1 cellular context compared by ENCODE assay signal in the genomic region with DNA sequence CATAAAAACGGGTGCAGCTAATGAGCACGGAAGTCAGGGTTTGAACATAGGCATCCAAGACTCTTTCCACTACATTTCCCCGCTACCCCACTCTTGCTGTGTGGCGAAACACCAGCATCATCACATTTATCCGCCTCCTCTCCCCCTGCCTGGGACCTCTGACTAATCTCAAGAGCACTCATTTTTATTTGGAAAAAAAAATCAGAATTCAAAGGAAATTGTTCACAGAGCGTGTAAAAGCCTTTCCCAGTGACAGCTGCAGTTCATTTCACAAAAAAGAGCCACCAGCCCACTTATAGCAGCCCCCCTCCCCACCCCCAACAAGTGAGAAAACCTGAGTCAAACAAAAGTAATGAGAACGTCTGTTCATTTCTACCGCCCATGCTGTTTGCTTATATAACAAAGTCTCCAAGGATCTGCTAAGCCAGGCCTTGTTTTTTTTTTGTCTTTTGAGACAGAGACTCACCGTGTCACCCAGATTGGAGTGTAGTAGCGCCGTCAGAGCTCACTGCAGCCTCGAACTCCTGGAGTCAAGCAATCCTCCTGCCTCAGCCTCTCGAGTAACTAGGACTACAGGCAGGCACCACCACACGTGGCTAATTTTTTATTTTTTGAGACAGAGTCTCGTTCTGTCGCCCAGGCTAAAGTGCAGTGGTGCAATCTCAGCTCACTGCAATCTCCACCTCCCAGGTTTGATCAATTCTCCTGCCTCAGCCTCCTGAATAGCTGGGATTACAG.
TF ChIP-seq lines count a peak whose summit lies in the region.

No MANE protein-coding gene starts in this region.

TF ChIP-seq in SK-N-SH treated with all-trans-retinoic acid at 6 μM for 48 hours, 23 proteins besides CTCF, POLR2A, EP300 and RAD21 (continued from another document):
- TF ChIP-seq, protein P1, sequence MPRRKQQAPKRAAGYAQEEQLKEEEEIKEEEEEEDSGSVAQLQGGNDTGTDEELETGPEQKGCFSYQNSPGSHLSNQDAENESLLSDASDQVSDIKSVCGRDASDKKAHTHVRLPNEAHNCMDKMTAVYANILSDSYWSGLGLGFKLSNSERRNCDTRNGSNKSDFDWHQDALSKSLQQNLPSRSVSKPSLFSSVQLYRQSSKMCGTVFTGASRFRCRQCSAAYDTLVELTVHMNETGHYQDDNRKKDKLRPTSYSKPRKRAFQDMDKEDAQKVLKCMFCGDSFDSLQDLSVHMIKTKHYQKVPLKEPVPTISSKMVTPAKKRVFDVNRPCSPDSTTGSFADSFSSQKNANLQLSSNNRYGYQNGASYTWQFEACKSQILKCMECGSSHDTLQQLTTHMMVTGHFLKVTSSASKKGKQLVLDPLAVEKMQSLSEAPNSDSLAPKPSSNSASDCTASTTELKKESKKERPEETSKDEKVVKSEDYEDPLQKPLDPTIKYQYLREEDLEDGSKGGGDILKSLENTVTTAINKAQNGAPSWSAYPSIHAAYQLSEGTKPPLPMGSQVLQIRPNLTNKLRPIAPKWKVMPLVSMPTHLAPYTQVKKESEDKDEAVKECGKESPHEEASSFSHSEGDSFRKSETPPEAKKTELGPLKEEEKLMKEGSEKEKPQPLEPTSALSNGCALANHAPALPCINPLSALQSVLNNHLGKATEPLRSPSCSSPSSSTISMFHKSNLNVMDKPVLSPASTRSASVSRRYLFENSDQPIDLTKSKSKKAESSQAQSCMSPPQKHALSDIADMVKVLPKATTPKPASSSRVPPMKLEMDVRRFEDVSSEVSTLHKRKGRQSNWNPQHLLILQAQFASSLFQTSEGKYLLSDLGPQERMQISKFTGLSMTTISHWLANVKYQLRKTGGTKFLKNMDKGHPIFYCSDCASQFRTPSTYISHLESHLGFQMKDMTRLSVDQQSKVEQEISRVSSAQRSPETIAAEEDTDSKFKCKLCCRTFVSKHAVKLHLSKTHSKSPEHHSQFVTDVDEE (CRISPR knock-in tag; IDR thresholded peaks at IDR 0.05), result no peak
- TF ChIP-seq PPARA (CRISPR knock-in tag; IDR thresholded peaks at IDR 0.05; ENCODE audit: borderline replicate concordance) (no peak), RARB (CRISPR knock-in tag; IDR thresholded peaks at IDR 0.05) (no peak), BACH2 (CRISPR knock-in tag; IDR thresholded peaks at IDR 0.05; ENCODE audit: borderline replicate concordance) (no peak), ZNF70 (CRISPR knock-in tag; IDR thresholded peaks at IDR 0.05) (no peak), ZFP30 (CRISPR knock-in tag; IDR thresholded peaks at IDR 0.05) (no peak)
- TF ChIP-seq, protein P2, sequence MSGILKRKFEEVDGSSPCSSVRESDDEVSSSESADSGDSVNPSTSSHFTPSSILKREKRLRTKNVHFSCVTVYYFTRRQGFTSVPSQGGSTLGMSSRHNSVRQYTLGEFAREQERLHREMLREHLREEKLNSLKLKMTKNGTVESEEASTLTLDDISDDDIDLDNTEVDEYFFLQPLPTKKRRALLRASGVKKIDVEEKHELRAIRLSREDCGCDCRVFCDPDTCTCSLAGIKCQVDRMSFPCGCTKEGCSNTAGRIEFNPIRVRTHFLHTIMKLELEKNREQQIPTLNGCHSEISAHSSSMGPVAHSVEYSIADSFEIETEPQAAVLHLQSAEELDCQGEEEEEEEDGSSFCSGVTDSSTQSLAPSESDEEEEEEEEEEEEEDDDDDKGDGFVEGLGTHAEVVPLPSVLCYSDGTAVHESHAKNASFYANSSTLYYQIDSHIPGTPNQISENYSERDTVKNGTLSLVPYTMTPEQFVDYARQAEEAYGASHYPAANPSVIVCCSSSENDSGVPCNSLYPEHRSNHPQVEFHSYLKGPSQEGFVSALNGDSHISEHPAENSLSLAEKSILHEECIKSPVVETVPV (CRISPR knock-in tag; IDR thresholded peaks at IDR 0.05), result no peak
- TF ChIP-seq, protein P3, sequence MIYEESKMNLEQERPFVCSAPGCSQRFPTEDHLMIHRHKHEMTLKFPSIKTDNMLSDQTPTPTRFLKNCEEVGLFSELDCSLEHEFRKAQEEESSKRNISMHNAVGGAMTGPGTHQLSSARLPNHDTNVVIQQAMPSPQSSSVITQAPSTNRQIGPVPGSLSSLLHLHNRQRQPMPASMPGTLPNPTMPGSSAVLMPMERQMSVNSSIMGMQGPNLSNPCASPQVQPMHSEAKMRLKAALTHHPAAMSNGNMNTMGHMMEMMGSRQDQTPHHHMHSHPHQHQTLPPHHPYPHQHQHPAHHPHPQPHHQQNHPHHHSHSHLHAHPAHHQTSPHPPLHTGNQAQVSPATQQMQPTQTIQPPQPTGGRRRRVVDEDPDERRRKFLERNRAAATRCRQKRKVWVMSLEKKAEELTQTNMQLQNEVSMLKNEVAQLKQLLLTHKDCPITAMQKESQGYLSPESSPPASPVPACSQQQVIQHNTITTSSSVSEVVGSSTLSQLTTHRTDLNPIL (CRISPR knock-in tag; IDR thresholded peaks at IDR 0.05; ENCODE audit: low read depth), result no peak
